ENCODE assay signal across 1 cellular context in the genomic region with DNA sequence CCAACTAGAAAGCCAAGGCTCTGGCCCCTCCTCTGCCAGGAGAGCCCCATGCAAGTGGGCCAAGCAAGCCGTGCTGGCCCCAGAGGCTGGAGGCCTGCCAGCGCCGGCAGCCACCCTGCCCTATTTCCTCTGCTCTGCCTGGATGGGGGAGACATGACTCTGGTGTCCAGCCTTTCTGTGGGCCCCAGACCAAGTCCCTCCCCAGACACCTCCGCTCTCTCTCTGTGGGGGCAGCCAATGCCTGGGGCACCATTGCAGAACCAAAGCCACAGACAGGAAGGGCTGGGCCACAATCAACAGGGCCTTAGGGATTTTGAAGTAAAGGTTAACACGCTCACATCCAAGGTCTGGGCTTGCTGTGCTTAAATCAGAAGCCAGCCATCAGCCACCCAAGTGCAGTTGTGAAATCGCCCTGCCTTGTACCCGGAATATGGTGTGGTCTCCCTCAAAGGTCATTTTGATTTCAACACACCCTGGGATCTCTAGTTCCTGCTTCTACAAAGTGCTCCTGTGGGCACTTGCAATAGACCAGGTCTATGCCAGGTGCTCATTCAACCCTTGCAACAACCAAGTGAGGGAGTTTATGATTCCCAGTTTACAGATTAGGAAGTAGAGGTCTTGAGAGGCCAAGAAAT.
TF ChIP-seq lines count a peak whose summit lies in the region.

No MANE protein-coding gene starts in this region.

TF ChIP-seq in HepG2, 621 proteins besides CTCF, POLR2A, EP300 and RAD21 (continued from another document and continues in another):
- TF ChIP-seq CEBPB (IDR thresholded peaks at IDR 0.05; ENCODE audit: borderline replicate concordance, low read depth, low read length) (peak; percentile 98), CBX5 (CRISPR knock-in tag; IDR thresholded peaks at IDR 0.05; ENCODE audit: borderline replicate concordance) (no peak), ZNF749 (CRISPR knock-in tag; IDR thresholded peaks at IDR 0.05; ENCODE audit: borderline replicate concordance) (no peak), ZNF331 (CRISPR knock-in tag; IDR thresholded peaks at IDR 0.05) (peak; percentile 42; the same call in 1 of the 2 replicates), SAFB2 (CRISPR knock-in tag; IDR thresholded peaks at IDR 0.05; ENCODE audit: borderline replicate concordance, low read depth) (no peak), ZNF432 (CRISPR knock-in tag; IDR thresholded peaks at IDR 0.05; ENCODE audit: borderline replicate concordance) (no peak), PTBP1 (IDR thresholded peaks at IDR 0.05; ENCODE audit: low read depth, low read length, poor library complexity, severe bottlenecking) (no peak), HNF1B (CRISPR knock-in tag; IDR thresholded peaks at IDR 0.05) (peak; percentile 62; the same call in 1 of the 2 replicates), YEATS4 (CRISPR knock-in tag; IDR thresholded peaks at IDR 0.05; ENCODE audit: borderline replicate concordance) (0 out of 2 replicates have a peak, but pooled peaks have one; percentile 23), ZNF263 (CRISPR knock-in tag; IDR thresholded peaks at IDR 0.05) (peak; percentile 65), RXRA (CRISPR knock-in tag; IDR thresholded peaks at IDR 0.05) (peak; percentile 56; the same call in 1 of the 2 replicates), RARA (CRISPR knock-in tag; IDR thresholded peaks at IDR 0.05) (peak; percentile 76), AHR (CRISPR knock-in tag; IDR thresholded peaks at IDR 0.05) (no peak), ZMYM3 (CRISPR knock-in tag; IDR thresholded peaks at IDR 0.05) (peak; percentile 64; the same call in 1 of the 2 replicates), ZNF598 (CRISPR knock-in tag; IDR thresholded peaks at IDR 0.05; ENCODE audit: borderline replicate concordance) (0 out of 2 replicates have a peak, but pooled peaks have one; percentile 38), NFKB2 (CRISPR knock-in tag; IDR thresholded peaks at IDR 0.05; ENCODE audit: borderline replicate concordance) (no peak; the same call in 1 of the 2 replicates), TARDBP (CRISPR knock-in tag; IDR thresholded peaks at IDR 0.05) (peak; percentile 38; the same call in 1 of the 2 replicates), HOMEZ (CRISPR knock-in tag; IDR thresholded peaks at IDR 0.05; ENCODE audit: low read depth) (peak; percentile 51), DRAP1 (CRISPR knock-in tag; IDR thresholded peaks at IDR 0.05) (no peak), ZNF792 (CRISPR knock-in tag; IDR thresholded peaks at IDR 0.05) (no peak), ETS1 (CRISPR knock-in tag; IDR thresholded peaks at IDR 0.05) (no peak), ZSCAN25 (CRISPR knock-in tag; IDR thresholded peaks at IDR 0.05) (peak; percentile 21; the same call in 1 of the 2 replicates), TOPORS (CRISPR knock-in tag; IDR thresholded peaks at IDR 0.05) (no peak), NR2C2 (CRISPR knock-in tag; IDR thresholded peaks at IDR 0.05; ENCODE audit: borderline replicate concordance) (peak; percentile 64; the same call in 1 of the 2 replicates), HDAC1 (CRISPR knock-in tag; IDR thresholded peaks at IDR 0.05) (0 out of 2 replicates have a peak, but pooled peaks have one; percentile 28), TMF1 (CRISPR knock-in tag; IDR thresholded peaks at IDR 0.05; ENCODE audit: low read depth) (no peak), SMYD3 (CRISPR knock-in tag; IDR thresholded peaks at IDR 0.05) (peak; percentile 82; the same call in 1 of the 2 replicates), TIGD3 (CRISPR knock-in tag; IDR thresholded peaks at IDR 0.05; ENCODE audit: borderline replicate concordance) (0 out of 2 replicates have a peak, but pooled peaks have one; percentile 30), ZNF543 (CRISPR knock-in tag; IDR thresholded peaks at IDR 0.05) (peak; percentile 12; the same call in 1 of the 2 replicates), ETV5 (CRISPR knock-in tag; IDR thresholded peaks at IDR 0.05; ENCODE audit: borderline replicate concordance) (peak; percentile 35; the same call in 1 of the 2 replicates), HNF4A (CRISPR knock-in tag; IDR thresholded peaks at IDR 0.05) (peak; percentile 78), ZFX (CRISPR knock-in tag; IDR thresholded peaks at IDR 0.05; ENCODE audit: low read depth) (peak; percentile 38; the same call in 1 of the 2 replicates), IRF2 (CRISPR knock-in tag; IDR thresholded peaks at IDR 0.05) (0 out of 2 replicates have a peak, but pooled peaks have one; percentile 21), CREM (IDR thresholded peaks at IDR 0.05) (peak; percentile 28; the same call in 1 of the 2 replicates), CREM (CRISPR knock-in tag; IDR thresholded peaks at IDR 0.05) (no peak), ZNF350 (CRISPR knock-in tag; IDR thresholded peaks at IDR 0.05; ENCODE audit: borderline replicate concordance, low read depth) (peak; percentile 56; the same call in 1 of the 2 replicates), HDAC2 (CRISPR knock-in tag; IDR thresholded peaks at IDR 0.05) (0 out of 2 replicates have a peak, but pooled peaks have one; percentile 39), ZNF281 (CRISPR knock-in tag; IDR thresholded peaks at IDR 0.05; ENCODE audit: borderline replicate concordance) (peak; percentile 29; the same call in 1 of the 2 replicates), NR2F1 (CRISPR knock-in tag; IDR thresholded peaks at IDR 0.05) (peak in 1 of 2 experiments; percentile 67; a peak in 2 of 4 replicates), ZNF724P (CRISPR knock-in tag; IDR thresholded peaks at IDR 0.05; ENCODE audit: borderline replicate concordance) (no peak), SOX13 (IDR thresholded peaks at IDR 0.05) (no peak), SOX13 (CRISPR knock-in tag; conservative IDR thresholded peaks at IDR 0.05 in 1 of 2, IDR thresholded peaks at IDR 0.05 in 1 of 2) (peak in 1 of 2 experiments; percentile 31; a peak in 1 of 4 replicates), TGIF2 (CRISPR knock-in tag; IDR thresholded peaks at IDR 0.05) (peak; percentile 68; the same call in 1 of the 2 replicates), GATAD2A (CRISPR knock-in tag; IDR thresholded peaks at IDR 0.05) (peak; percentile 79), ZNF430 (CRISPR knock-in tag; IDR thresholded peaks at IDR 0.05) (no peak), CEBPG (CRISPR knock-in tag; IDR thresholded peaks at IDR 0.05) (peak; percentile 93), MED1 (CRISPR knock-in tag; IDR thresholded peaks at IDR 0.05) (peak; percentile 61), ZNF7 (CRISPR knock-in tag; IDR thresholded peaks at IDR 0.05) (peak; percentile 95), KMT2B (CRISPR knock-in tag; IDR thresholded peaks at IDR 0.05) (no peak), SALL1 (CRISPR knock-in tag; IDR thresholded peaks at IDR 0.05) (peak; percentile 56; the same call in 1 of the 2 replicates)
- TF ChIP-seq, protein P1, sequence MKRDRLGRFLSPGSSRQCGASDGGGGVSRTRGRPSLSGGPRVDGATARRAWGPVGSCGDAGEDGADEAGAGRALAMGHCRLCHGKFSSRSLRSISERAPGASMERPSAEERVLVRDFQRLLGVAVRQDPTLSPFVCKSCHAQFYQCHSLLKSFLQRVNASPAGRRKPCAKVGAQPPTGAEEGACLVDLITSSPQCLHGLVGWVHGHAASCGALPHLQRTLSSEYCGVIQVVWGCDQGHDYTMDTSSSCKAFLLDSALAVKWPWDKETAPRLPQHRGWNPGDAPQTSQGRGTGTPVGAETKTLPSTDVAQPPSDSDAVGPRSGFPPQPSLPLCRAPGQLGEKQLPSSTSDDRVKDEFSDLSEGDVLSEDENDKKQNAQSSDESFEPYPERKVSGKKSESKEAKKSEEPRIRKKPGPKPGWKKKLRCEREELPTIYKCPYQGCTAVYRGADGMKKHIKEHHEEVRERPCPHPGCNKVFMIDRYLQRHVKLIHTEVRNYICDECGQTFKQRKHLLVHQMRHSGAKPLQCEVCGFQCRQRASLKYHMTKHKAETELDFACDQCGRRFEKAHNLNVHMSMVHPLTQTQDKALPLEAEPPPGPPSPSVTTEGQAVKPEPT (CRISPR knock-in tag; IDR thresholded peaks at IDR 0.05; ENCODE audit: low read depth) = no peak
- TF ChIP-seq, protein P2, sequence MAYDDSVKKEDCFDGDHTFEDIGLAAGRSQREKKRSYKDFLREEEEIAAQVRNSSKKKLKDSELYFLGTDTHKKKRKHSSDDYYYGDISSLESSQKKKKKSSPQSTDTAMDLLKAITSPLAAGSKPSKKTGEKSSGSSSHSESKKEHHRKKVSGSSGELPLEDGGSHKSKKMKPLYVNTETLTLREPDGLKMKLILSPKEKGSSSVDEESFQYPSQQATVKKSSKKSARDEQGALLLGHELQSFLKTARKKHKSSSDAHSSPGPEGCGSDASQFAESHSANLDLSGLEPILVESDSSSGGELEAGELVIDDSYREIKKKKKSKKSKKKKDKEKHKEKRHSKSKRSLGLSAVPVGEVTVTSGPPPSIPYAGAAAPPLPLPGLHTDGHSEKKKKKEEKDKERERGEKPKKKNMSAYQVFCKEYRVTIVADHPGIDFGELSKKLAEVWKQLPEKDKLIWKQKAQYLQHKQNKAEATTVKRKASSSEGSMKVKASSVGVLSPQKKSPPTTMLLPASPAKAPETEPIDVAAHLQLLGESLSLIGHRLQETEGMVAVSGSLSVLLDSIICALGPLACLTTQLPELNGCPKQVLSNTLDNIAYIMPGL (CRISPR knock-in tag; IDR thresholded peaks at IDR 0.05; ENCODE audit: borderline replicate concordance in 1 of 2, low read depth in 1 of 2) = 0 out of 4 replicates have a peak, but pooled peaks of 1 of the 2 experiments have one; percentile 22
- TF ChIP-seq, protein P3, sequence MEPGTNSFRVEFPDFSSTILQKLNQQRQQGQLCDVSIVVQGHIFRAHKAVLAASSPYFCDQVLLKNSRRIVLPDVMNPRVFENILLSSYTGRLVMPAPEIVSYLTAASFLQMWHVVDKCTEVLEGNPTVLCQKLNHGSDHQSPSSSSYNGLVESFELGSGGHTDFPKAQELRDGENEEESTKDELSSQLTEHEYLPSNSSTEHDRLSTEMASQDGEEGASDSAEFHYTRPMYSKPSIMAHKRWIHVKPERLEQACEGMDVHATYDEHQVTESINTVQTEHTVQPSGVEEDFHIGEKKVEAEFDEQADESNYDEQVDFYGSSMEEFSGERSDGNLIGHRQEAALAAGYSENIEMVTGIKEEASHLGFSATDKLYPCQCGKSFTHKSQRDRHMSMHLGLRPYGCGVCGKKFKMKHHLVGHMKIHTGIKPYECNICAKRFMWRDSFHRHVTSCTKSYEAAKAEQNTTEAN (CRISPR knock-in tag; conservative IDR thresholded peaks at IDR 0.05) = no peak
